9 cellular contexts compared by ENCODE assay signal in genomic region chr6:144931172-144932035, GRCh38.
DNase-seq lines count a peak whose midpoint lies in the region; ATAC-seq and TF ChIP-seq lines count a peak whose summit lies in the region.
"Had no signal": no experiment of that assay in that cellular context is flagged by ENCODE, and none has a peak within 500 bp of the region (broad histone marks: within the 10 kb centered on the region; RNA-seq: fewer than 3 reads in every experiment).

No MANE protein-coding gene starts in this region.

- H3K9me3 Mint-ChIP-seq in activated CD4-positive, alpha-beta T cell treated with anti-CD3 and anti-CD28 coated beads, Interleukin-2, amount 10 ng/mL, durations not matched to agents 24 days and 14 days, result no peaks in the 10 kb centered on the region

- H3K27me3 ChIP-seq in foreskin keratinocyte, result no peaks in the 10 kb centered on the region
- H3K27me3 ChIP-seq in skeletal muscle satellite cell (ENCODE audit: control insufficient read depth, insufficient read depth, low read length), result no peaks in the 10 kb centered on the region

- no peak overlapping the region for H3K4me3 ChIP-seq in skeletal muscle satellite cell (ENCODE audit: low read length)

- no peaks in the 10 kb centered on the region for H3K9me3 ChIP-seq in skeletal muscle satellite cell (replicated peaks; ENCODE audit: low read length)

- H3K4me1 ChIP-seq in foreskin keratinocyte (no peaks in the 10 kb centered on the region), skeletal muscle satellite cell (ENCODE audit: control insufficient read depth, insufficient read depth, low read length) (peaks cover 1% of the 10 kb centered on the region)

- peak overlapping the region; percentile 3 for H3K4me2 ChIP-seq in skeletal muscle satellite cell (ENCODE audit: low read length)

- no peak overlapping the region for H3K4me3 Mint-ChIP-seq in activated CD4-positive, alpha-beta T cell treated with anti-CD3 and anti-CD28 coated beads, Interleukin-2, amount 10 ng/mL, durations not matched to agents 24 days and 14 days
- H3K4me3 Mint-ChIP-seq: activated B cell treated with CpG ODN at 0.5 μM for 24 hours had no signal

- ATAC-seq in GM19463 (IDR thresholded peaks at IDR 0.05; ENCODE audit: unreplicated experiment) (peak; percentile 75), foreskin keratinocyte (peak; percentile 78)

- intact Hi-C loops in activated CD4-positive, alpha-beta T cell treated with anti-CD3 and anti-CD28 coated beads, Interleukin-2, amount 10 ng/mL, durations not matched to agents 24 days and 14 days (cut with micrococcal nuclease), result loop anchor here (1.0 kb wide), 1 partner anchor 346 kb away; no protein-coding TSS in a partner anchor

- H3K4me1 Mint-ChIP-seq in activated CD4-positive, alpha-beta T cell treated with anti-CD3 and anti-CD28 coated beads, Interleukin-2, amount 10 ng/mL, durations not matched to agents 24 days and 14 days, result peaks cover 2% of the 10 kb centered on the region
- H3K4me1 Mint-ChIP-seq: activated B cell treated with CpG ODN at 0.5 μM for 24 hours had no signal

- H3K36me3 ChIP-seq in skeletal muscle satellite cell (ENCODE audit: insufficient read depth, low read length), result no peaks in the 10 kb centered on the region

- peaks cover 20% of the 10 kb centered on the region for H3K27me3 Mint-ChIP-seq in activated CD4-positive, alpha-beta T cell treated with anti-CD3 and anti-CD28 coated beads, Interleukin-2, amount 10 ng/mL, durations not matched to agents 24 days and 14 days

- no peak overlapping the region for H3K27ac ChIP-seq in foreskin keratinocyte

- no peak overlapping the region for H3K9ac ChIP-seq in skeletal muscle satellite cell (ENCODE audit: low read depth, low read length)

- no peak overlapping the region for H3K27ac Mint-ChIP-seq in activated CD4-positive, alpha-beta T cell treated with anti-CD3 and anti-CD28 coated beads, Interleukin-2, amount 10 ng/mL, durations not matched to agents 24 days and 14 days
- H3K27ac Mint-ChIP-seq: activated B cell treated with CpG ODN at 0.5 μM for 24 hours had no signal

- peak; percentile 28 for DNase-seq in DMS53 treated with DMSO at 0.1 percent for 48 hours (lab: John Stamatoyannopoulos, UW; ENCODE audit: unreplicated experiment)
- peak; percentile 32 for DNase-seq in MV-4-11 (lab: John Stamatoyannopoulos, UW)
- DNase-seq in activated CD4-positive, alpha-beta T cell treated with anti-CD3 and anti-CD28 coated beads, Interleukin-2, amount 10 ng/mL, durations not matched to agents 24 days and 14 days, result peak; percentile 82
- DNase-seq in foreskin keratinocyte, result no peak
- DNase-seq in middle frontal gyrus (ENCODE audit: extremely low spot score, low spot score), result no peak
- no peak for DNase-seq in cerebellar nuclear complex (lab: John Stamatoyannopoulos, UW)
- DNase-seq: activated B cell treated with CpG ODN at 0.5 μM for 24 hours had no signal

- peaks cover 2% of the 10 kb centered on the region for H3K36me3 Mint-ChIP-seq in activated CD4-positive, alpha-beta T cell treated with anti-CD3 and anti-CD28 coated beads, Interleukin-2, amount 10 ng/mL, durations not matched to agents 24 days and 14 days (ENCODE audit: low read depth)

- TF ChIP-seq CTCF in foreskin keratinocyte (conservative IDR thresholded peaks at IDR 0.05), result peak; percentile 72

Comparison
In these comparisons a context has a peak if more than half of its experiments do, and no peak if none do; other contexts are left out.
1. DNase-seq: peak in DMS53 treated with DMSO at 0.1 percent for 48 hours (single experiment), MV-4-11 (single experiment) and activated CD4-positive, alpha-beta T cell treated with anti-CD3 and anti-CD28 coated beads, Interleukin-2, amount 10 ng/mL, durations not matched to agents 24 days and 14 days (single experiment); none in foreskin keratinocyte (0 of 2), middle frontal gyrus (single experiment) and cerebellar nuclear complex (0 of 2).